In the genomic region with DNA sequence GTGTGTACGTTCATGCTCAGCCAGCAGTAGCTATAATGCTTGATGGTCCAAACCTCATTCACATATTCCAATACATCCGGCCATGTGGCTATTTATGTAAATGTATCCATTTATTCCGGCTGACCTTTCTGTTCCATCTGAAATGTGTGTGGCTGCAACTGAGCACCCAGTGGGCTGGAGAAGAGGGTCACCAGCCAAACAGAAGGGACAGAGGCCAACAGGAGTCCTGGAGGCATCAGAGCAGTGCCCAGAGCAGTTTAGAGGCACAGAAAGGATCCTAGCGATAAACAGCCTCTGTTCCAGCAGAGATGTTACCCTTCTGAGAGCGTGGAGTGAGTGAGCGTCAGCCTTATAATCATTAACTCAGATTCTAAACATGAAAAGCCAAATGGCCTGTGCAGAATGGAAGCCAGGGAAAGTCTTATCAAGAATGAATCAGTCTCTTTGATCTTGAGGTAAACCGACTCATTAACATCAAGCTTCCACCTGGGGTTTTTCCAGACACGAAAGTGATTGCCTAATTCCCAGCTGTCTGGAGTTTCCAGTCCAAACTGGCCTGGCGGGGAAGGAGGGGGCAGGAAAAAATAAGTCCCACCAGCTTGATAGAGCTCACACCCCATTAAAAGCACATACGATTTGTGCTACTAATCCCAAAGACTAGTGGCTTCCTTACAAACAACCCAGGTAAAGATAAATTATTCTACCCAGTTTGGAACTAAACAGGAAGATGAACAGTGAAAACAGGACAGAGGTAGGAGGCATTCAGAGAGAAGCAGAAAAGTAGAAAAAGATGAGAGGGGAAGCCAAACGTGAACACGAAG, we compare ENCODE assay signal across 10 cellular contexts. TPM values are rescaled to one million over a fixed set of nuclear protein-coding genes. Genes with fewer than 3 reads are reported as not detected.
DNase-seq lines count a peak whose midpoint lies in the region; ATAC-seq and TF ChIP-seq lines count a peak whose summit lies in the region.
"Had no signal": no experiment of that assay in that cellular context is flagged by ENCODE, and none has a peak within 500 bp of the region (broad histone marks: within the 10 kb centered on the region; RNA-seq: fewer than 3 reads in every experiment).

No MANE protein-coding gene starts in this region.

- H3K27me3 Mint-ChIP-seq in mesothelial cell of epicardium (ENCODE audit: low read depth): no peaks in the 10 kb centered on the region
- peaks cover 5% of the 10 kb centered on the region for H3K27me3 Mint-ChIP-seq in endothelial cell (ENCODE audit: unreplicated experiment)

- H3K27ac ChIP-seq in 22Rv1: peak overlapping the region; percentile 43; the same call in 1 of the 2 replicates
- peak overlapping the region; percentile 37 for H3K27ac ChIP-seq in epithelial cell of prostate
- no peak overlapping the region for H3K27ac ChIP-seq in coronary artery
- H3K27ac ChIP-seq: parathyroid adenoma had no signal

- no peaks in the 10 kb centered on the region for H3K9me3 Mint-ChIP-seq in mesothelial cell of epicardium
- H3K9me3 Mint-ChIP-seq in endothelial cell (ENCODE audit: unreplicated experiment): no peaks in the 10 kb centered on the region

- H3K27ac Mint-ChIP-seq in mesothelial cell of epicardium (peak overlapping the region; percentile 68), endothelial cell (ENCODE audit: unreplicated experiment) (no peak overlapping the region)

- no peak overlapping the region for H3K4me3 ChIP-seq in coronary artery

- H3K4me3 Mint-ChIP-seq in mesothelial cell of epicardium (no peak overlapping the region), endothelial cell (ENCODE audit: unreplicated experiment) (no peak overlapping the region)

- ATAC-seq in HG03342 (IDR thresholded peaks at IDR 0.05; ENCODE audit: unreplicated experiment): no peak

- DNase-seq in LoVo (ENCODE audit: low spot score) (peak; percentile 92), epithelial cell of prostate (ENCODE audit: low read depth, low spot score) (peak; percentile 70), mesothelial cell of epicardium (ENCODE audit: low spot score in 2 of 2, unreplicated experiment in 2 of 2) (no peak), endothelial cell (ENCODE audit: low spot score) (no peak), coronary artery (ENCODE audit: low spot score) (no peak), globus pallidus (ENCODE audit: low spot score) (no peak)
- DNase-seq: activated T-cell treated with anti-CD3 and anti-CD28 coated beads, Interleukin-2, amount 50 U/mL, for 48 hours had no signal

- peaks cover 22% of the 10 kb centered on the region for H3K36me3 Mint-ChIP-seq in mesothelial cell of epicardium
- H3K36me3 Mint-ChIP-seq in endothelial cell (ENCODE audit: low read depth, unreplicated experiment): no peaks in the 10 kb centered on the region

- no peak for TF ChIP-seq CTCF in 22Rv1 (IDR thresholded peaks at IDR 0.05)
- TF ChIP-seq CTCF in mesothelial cell of epicardium (IDR thresholded peaks at IDR 0.05; ENCODE audit: unreplicated experiment): no peak
- no peak for TF ChIP-seq CTCF in endothelial cell (IDR thresholded peaks at IDR 0.05; ENCODE audit: unreplicated experiment)
- TF ChIP-seq CTCF in coronary artery (IDR thresholded peaks at IDR 0.05): no peak

- H3K4me1 Mint-ChIP-seq in mesothelial cell of epicardium (peaks cover 9% of the 10 kb centered on the region), endothelial cell (ENCODE audit: unreplicated experiment) (no peaks in the 10 kb centered on the region)

RNA-seq across cellular contexts. Expression of a gene that starts 55.7 kb away (rescaled TPM):
- total RNA-seq in mesothelial cell of epicardium (24.1 to 26.0 TPM (median 25.8 TPM) in 3 replicates), endothelial cell (ENCODE audit: unreplicated experiment) (5.7 TPM)

Comparison
In these comparisons a context has a peak if more than half of its experiments do, and no peak if none do; other contexts are left out.
1. H3K27ac ChIP-seq: peak in 22Rv1 (single experiment) and epithelial cell of prostate (single experiment); none in coronary artery (0 of 2).
2. DNase-seq: peak in LoVo (single experiment) and epithelial cell of prostate (single experiment); none in mesothelial cell of epicardium (0 of 2), endothelial cell (single experiment), coronary artery (single experiment) and globus pallidus (single experiment).